ENCODE assay signal across 17 cellular contexts in the genomic region with DNA sequence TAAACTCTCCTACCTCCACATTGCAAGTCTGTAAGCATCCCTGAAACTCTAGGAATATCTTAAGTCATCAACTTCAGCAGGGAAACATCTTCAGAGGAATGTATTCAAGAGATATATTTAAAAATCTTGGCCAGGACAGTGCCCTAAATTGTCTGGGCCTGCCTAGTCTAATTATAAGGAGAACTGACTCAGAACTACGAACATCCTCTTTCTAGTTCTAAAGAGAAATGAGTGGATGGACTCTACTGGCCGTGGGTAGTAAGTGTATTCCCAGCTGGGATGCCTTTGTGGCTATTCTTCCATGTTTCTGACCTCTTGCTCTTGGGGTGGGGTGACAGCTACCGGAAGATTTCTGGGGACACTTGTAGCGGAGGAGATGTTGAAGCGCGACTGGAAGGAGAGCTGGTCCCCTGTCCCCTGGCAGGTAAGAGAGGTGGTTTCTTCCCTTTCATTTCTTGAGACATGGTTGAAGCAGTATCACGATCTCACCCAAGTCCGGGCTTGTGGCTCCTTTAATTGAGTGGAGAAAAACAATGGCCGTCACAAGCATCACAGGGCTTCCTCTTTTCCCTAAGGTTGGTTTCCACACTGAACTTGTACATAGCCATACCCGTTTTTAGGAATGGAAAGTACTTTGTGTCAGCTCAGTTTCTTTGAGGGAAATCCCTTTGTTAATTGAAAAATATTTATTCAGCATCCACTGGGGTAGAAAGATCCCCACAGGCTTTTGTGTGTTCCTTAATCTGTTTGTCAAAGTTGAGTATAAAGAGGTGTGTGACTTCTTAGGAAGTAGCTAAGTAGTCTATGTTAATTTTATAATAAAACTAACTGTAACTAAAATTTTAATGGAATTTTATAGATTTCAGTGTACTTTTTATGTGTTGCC.
DNase-seq lines count a peak whose midpoint lies in the region; ATAC-seq and TF ChIP-seq lines count a peak whose summit lies in the region.
"Had no signal": no experiment of that assay in that cellular context is flagged by ENCODE, and none has a peak within 500 bp of the region (broad histone marks: within the 10 kb centered on the region; RNA-seq: fewer than 3 reads in every experiment).

No MANE protein-coding gene starts in this region.

- CTCF ChIA-PET in RWPE1 (lab: Yijun Ruan, JAX) = interaction anchor here (0.6 to 0.7 kb wide), 2 partner anchors 70 to 184 kb away, joined by 3 read pairs; no protein-coding TSS in a partner anchor

- H3K4me1 ChIP-seq in GM23248 (ENCODE audit: insufficient read depth) (no peaks in the 10 kb centered on the region), foreskin keratinocyte (peaks cover 31% of the 10 kb centered on the region)
- H3K4me1 ChIP-seq: pancreas had no signal

- no peak overlapping the region for H2AFZ ChIP-seq in GM23248

- no peaks in the 10 kb centered on the region for H3K79me2 ChIP-seq in GM23248 (ENCODE audit: insufficient read depth)

- H3K27me3 ChIP-seq in GM23248 (replicated peaks; ENCODE audit: insufficient read depth) = peaks cover 35% of the 10 kb centered on the region
- H3K27me3 ChIP-seq in foreskin keratinocyte = no peaks in the 10 kb centered on the region
- H3K27me3 ChIP-seq in brain microvascular endothelial cell (replicated peaks) = no peaks in the 10 kb centered on the region
- H3K27me3 ChIP-seq: pancreas had no signal

- no peaks in the 10 kb centered on the region for H3F3A ChIP-seq in GM23248 (ENCODE audit: insufficient read depth)

- TF ChIP-seq CTCF in RWPE1 (conservative IDR thresholded peaks at IDR 0.05; ENCODE audit: low read depth) = no peak; the same call in 1 of the 2 replicates
- peak; percentile 65 for TF ChIP-seq CTCF in foreskin keratinocyte (conservative IDR thresholded peaks at IDR 0.05)
- no peak for TF ChIP-seq CTCF in brain microvascular endothelial cell (IDR thresholded peaks at IDR 0.05; ENCODE audit: low read depth, low read length, missing control alignments)

- POLR2A ChIA-PET in RWPE1 (lab: Yijun Ruan, JAX; ENCODE audit: low non-redundant PET) = no interaction called here

- no peaks in the 10 kb centered on the region for H3K36me3 ChIP-seq in GM23248 (ENCODE audit: low read depth)
- no peaks in the 10 kb centered on the region for H3K36me3 ChIP-seq in brain microvascular endothelial cell (replicated peaks)

- in situ Hi-C loops in GM23248 (cut with MboI) (no loop called here), brain microvascular endothelial cell (cut with HindIII; ENCODE audit: low pct_ligation_motif_present, low sequenced_read_pairs) (no loop called here)

- no peak overlapping the region for H3K4me3 ChIP-seq in GM23248
- no peak overlapping the region for H3K4me3 ChIP-seq in brain microvascular endothelial cell (ENCODE audit: low read depth, low read length)
- H3K4me3 ChIP-seq: pancreas had no signal

- H4K20me1 ChIP-seq in GM23248 (ENCODE audit: insufficient read depth) = no peaks in the 10 kb centered on the region

- no peak overlapping the region for H3K27ac ChIP-seq in GM23248
- peak overlapping the region; percentile 84 for H3K27ac ChIP-seq in RWPE1
- H3K27ac ChIP-seq in foreskin keratinocyte = peak overlapping the region; percentile 83
- no peak overlapping the region for H3K27ac ChIP-seq in brain microvascular endothelial cell
- H3K27ac ChIP-seq: pancreas had no signal

- DNase-seq in AG20443 (ENCODE audit: low spot score) (peak; percentile 22), GM23248 (peak; percentile 19), RWPE1 (ENCODE audit: low spot score) (peak; percentile 62), foreskin keratinocyte (peak; percentile 89 to 94), T-helper 9 cell (no peak), cortex of kidney (lab: John Stamatoyannopoulos, UW) (no peak), brain microvascular endothelial cell (no peak)
- DNase-seq in activated CD4-positive, CD25-positive, alpha-beta regulatory T cell (lab: John Stamatoyannopoulos, UW) = no peak
- DNase-seq: activated CD4-positive, alpha-beta T cell treated with anti-CD3 and anti-CD28 coated beads, Interleukin-2, amount 10 ng/mL, durations not matched to agents 7 days and 5 days; activated T-cell treated with anti-CD3 and anti-CD28 coated beads for 4 hours; Calu3; hypothalamus; left cardiac atrium; MM.1S; NCI-H1930; NCI-H524 treated with DMSO at 0.1 percent for 48 hours; pancreas had no signal

- WGBS in GM23248 (ENCODE audit: low coverage in 1 of 2, low lambda C conversion rate in 2 of 2, missing lambda C conversion rate in 2 of 2), 2 experiments = 67% methylated on average over 10 of the region's 10 CpGs

- no peak overlapping the region for H3K9ac ChIP-seq in GM23248

- H3K9me2 ChIP-seq in GM23248 (ENCODE audit: insufficient read depth) = no peaks in the 10 kb centered on the region

- ATAC-seq in foreskin keratinocyte = peak; percentile 93
- ATAC-seq: left cardiac atrium had no signal

- no peaks in the 10 kb centered on the region for H3K9me3 ChIP-seq in GM23248 (ENCODE audit: low read depth)
- H3K9me3 ChIP-seq: pancreas had no signal

- no peak overlapping the region for H3K4me2 ChIP-seq in GM23248 (ENCODE audit: unreplicated experiment)

Comparison
In these comparisons a context has a peak if more than half of its experiments do, and no peak if none do; other contexts are left out.
1. DNase-seq: peak in AG20443 (single experiment), GM23248 (single experiment), RWPE1 (single experiment) and foreskin keratinocyte (2 of 2); none in activated CD4-positive, CD25-positive, alpha-beta regulatory T cell (0 of 4), T-helper 9 cell (single experiment), cortex of kidney (single experiment) and brain microvascular endothelial cell (single experiment).
2. H3K27ac ChIP-seq: peak in RWPE1 (single experiment) and foreskin keratinocyte (single experiment); none in GM23248 (single experiment) and brain microvascular endothelial cell (single experiment).